ENCODE assay signal across 8 cellular contexts in genomic region chr12:6792522-6793201, GRCh38. TPM values are rescaled to one million over a fixed set of nuclear protein-coding genes. Genes with fewer than 3 reads are reported as not detected.
DNase-seq lines count a peak whose midpoint lies in the region; ATAC-seq lines count a peak whose summit lies in the region.

No MANE protein-coding gene starts in this region.

- peaks cover 30% of the 10 kb centered on the region for H3K36me3 ChIP-seq in CD4-positive, CD25-positive, alpha-beta regulatory T cell (ENCODE audit: control insufficient read depth, insufficient read depth, low read length)

- ATAC-seq in CD4-positive, CD25-positive, alpha-beta regulatory T cell (ENCODE audit: low read depth in 2 of 2), result peak; percentile 56 to 58
- no peak for ATAC-seq in HG03025 (IDR thresholded peaks at IDR 0.05; ENCODE audit: low FRiP score, unreplicated experiment)

- no peaks in the 10 kb centered on the region for H3K27me3 ChIP-seq in CD4-positive, CD25-positive, alpha-beta regulatory T cell (ENCODE audit: control insufficient read depth, insufficient read depth, low read length)
- no peaks in the 10 kb centered on the region for H3K27me3 ChIP-seq in mononuclear cell (ENCODE audit: insufficient read depth, low read length)

- H3K4me3 ChIP-seq in CD4-positive, CD25-positive, alpha-beta regulatory T cell (ENCODE audit: low read depth, low read length), result peak overlapping the region; percentile 96
- H3K4me3 ChIP-seq in mononuclear cell (ENCODE audit: low read length), result peak overlapping the region; percentile 35

- peak in 2 of 3 donors; percentile 51 to 74 for DNase-seq in CD4-positive, CD25-positive, alpha-beta regulatory T cell
- peak; percentile 66 to 68 for DNase-seq in NOMO-1 (lab: John Stamatoyannopoulos, UW; ENCODE audit: unreplicated experiment in 2 of 2)
- DNase-seq in anterior cingulate cortex (lab: John Stamatoyannopoulos, UW), result peak in 34 of 58 donors; percentile 8 to 70 (median 31)
- no peak for DNase-seq in amniotic stem cell (lab: John Stamatoyannopoulos, UW)
- no peak for DNase-seq in DMS53 treated with DMSO at 0.1 percent for 48 hours (lab: John Stamatoyannopoulos, UW; ENCODE audit: unreplicated experiment)
- DNase-seq in dedifferentiated amniotic fluid mesenchymal stem cell (ENCODE audit: extremely low spot score), result no peak

- H3K27me3 Mint-ChIP-seq in CD4-positive, CD25-positive, alpha-beta regulatory T cell, result no peaks in the 10 kb centered on the region

- peaks cover 54% of the 10 kb centered on the region for H3K4me1 ChIP-seq in CD4-positive, CD25-positive, alpha-beta regulatory T cell (ENCODE audit: control insufficient read depth, insufficient read depth, low read length, poor library complexity, severe bottlenecking)
- H3K4me1 ChIP-seq in mononuclear cell (ENCODE audit: insufficient read depth, low read length), result peaks cover 46% of the 10 kb centered on the region

- H3K27ac ChIP-seq in CD4-positive, CD25-positive, alpha-beta regulatory T cell (ENCODE audit: insufficient read depth, low read length, poor library complexity, severe bottlenecking), result peak overlapping the region; percentile 84

- H3K4me3 Mint-ChIP-seq in CD4-positive, CD25-positive, alpha-beta regulatory T cell, result peak overlapping the region; percentile 97 to 99 (median 98)

- peaks cover 29% of the 10 kb centered on the region for H3K36me3 Mint-ChIP-seq in CD4-positive, CD25-positive, alpha-beta regulatory T cell

- peaks cover 18 to 77% (median 56%) of the 10 kb centered on the region in 4 donors for H3K4me1 Mint-ChIP-seq in CD4-positive, CD25-positive, alpha-beta regulatory T cell

- peak overlapping the region; percentile 96 to 100 (median 99) for H3K27ac Mint-ChIP-seq in CD4-positive, CD25-positive, alpha-beta regulatory T cell

- no peaks in the 10 kb centered on the region for H3K9me3 Mint-ChIP-seq in CD4-positive, CD25-positive, alpha-beta regulatory T cell

- H3K9me3 ChIP-seq in CD4-positive, CD25-positive, alpha-beta regulatory T cell (ENCODE audit: control insufficient read depth in 2 of 2, low read length in 2 of 2), result no peaks in the 10 kb centered on the region
- no peaks in the 10 kb centered on the region for H3K9me3 ChIP-seq in mononuclear cell (ENCODE audit: low read depth, low read length)

RNA-seq across cellular contexts. Expression of gene CD4, which starts 3.3 kb away (rescaled TPM):
- 224 TPM for total RNA-seq in CD4-positive, CD25-positive, alpha-beta regulatory T cell
- polyA plus RNA-seq in CD4-positive, CD25-positive, alpha-beta regulatory T cell, result 100 to 1,000 TPM; 312 to 330 (median 324) TPM
- total RNA-seq in mononuclear cell, result 94.3 TPM

RNA-seq across cellular contexts. Expression of gene LAG3, which starts 20.3 kb away (rescaled TPM):
- 8.2 TPM for total RNA-seq in CD4-positive, CD25-positive, alpha-beta regulatory T cell
- 10 to 100 TPM in 2 of 4 donors, 1 to 10 TPM in 2; 6.3 to 12.6 (median 11.0) TPM for polyA plus RNA-seq in CD4-positive, CD25-positive, alpha-beta regulatory T cell
- total RNA-seq in mononuclear cell, result 0.31 TPM

RNA-seq across cellular contexts. Expression of gene PTMS, which starts 26.5 kb away (rescaled TPM):
- 15.0 TPM for total RNA-seq in CD4-positive, CD25-positive, alpha-beta regulatory T cell
- 1 to 10 TPM; 1.3 to 3.9 (median 2.5) TPM for polyA plus RNA-seq in CD4-positive, CD25-positive, alpha-beta regulatory T cell
- 1.9 TPM for total RNA-seq in mononuclear cell

RNA-seq across cellular contexts. Expression of gene GPR162, which starts 29.0 kb away (rescaled TPM):
- not detected for total RNA-seq in CD4-positive, CD25-positive, alpha-beta regulatory T cell
- not detected for polyA plus RNA-seq in CD4-positive, CD25-positive, alpha-beta regulatory T cell
- 4.2 TPM for total RNA-seq in mononuclear cell

RNA-seq across cellular contexts. Expression of gene P3H3, which starts 35.5 kb away (rescaled TPM):
- 1.4 TPM for total RNA-seq in CD4-positive, CD25-positive, alpha-beta regulatory T cell
- polyA plus RNA-seq in CD4-positive, CD25-positive, alpha-beta regulatory T cell, result 1 to 10 TPM in 1 of 4 donors, under 1 TPM in 2, not detected in 1; 0.64 to 1.2 (median 1.00) TPM
- 2.6 TPM for total RNA-seq in mononuclear cell

Comparison
In these comparisons a context has a peak if more than half of its experiments do, and no peak if none do; other contexts are left out.
1. DNase-seq: peak in CD4-positive, CD25-positive, alpha-beta regulatory T cell (2 of 3), NOMO-1 (2 of 2) and anterior cingulate cortex (34 of 58); none in amniotic stem cell (single experiment), DMS53 treated with DMSO at 0.1 percent for 48 hours (single experiment) and dedifferentiated amniotic fluid mesenchymal stem cell (single experiment).